ENCODE assay signal across 1 cellular context in the genomic region with DNA sequence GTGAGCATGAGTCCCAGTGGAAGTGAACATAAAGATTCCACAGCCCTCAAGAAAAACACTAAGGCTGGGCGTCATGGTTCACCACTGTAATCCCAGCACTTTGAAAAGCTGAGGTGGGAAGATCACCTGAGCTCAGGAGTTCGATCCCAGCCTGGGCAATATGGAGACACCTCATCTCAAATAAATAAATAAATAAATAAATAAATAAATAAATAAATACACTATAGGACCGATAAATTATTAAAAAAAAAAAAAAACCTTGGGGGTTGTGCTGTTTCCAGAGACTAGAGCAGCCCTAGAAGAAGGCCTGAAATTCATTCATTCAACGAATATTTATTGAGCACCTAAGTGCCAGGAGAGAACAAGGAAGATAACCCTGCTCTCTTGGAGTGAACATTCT.
TF ChIP-seq lines count a peak whose summit lies in the region.

No MANE protein-coding gene starts in this region.

TF ChIP-seq in A549, 52 proteins besides CTCF, POLR2A, EP300 and RAD21:
- no peak for TF ChIP-seq REST (IDR thresholded peaks at IDR 0.05)
- TF ChIP-seq ZC3H11A (IDR thresholded peaks at IDR 0.05), result peak; percentile 83
